In genomic region chr12:120466560-120467315, GRCh38 we compare ENCODE assay signal across 6 cellular contexts. TPM values are rescaled to one million over a fixed set of nuclear protein-coding genes. Genes with fewer than 3 reads are reported as not detected.
DNase-seq lines count a peak whose midpoint lies in the region; ATAC-seq and TF ChIP-seq lines count a peak whose summit lies in the region.

No MANE protein-coding gene starts in this region.

- H3K14ac ChIP-seq in trophoblast cell (ENCODE audit: low read length), result no peak overlapping the region

- H2AK5ac ChIP-seq in trophoblast cell (ENCODE audit: low read length), result no peak overlapping the region

- no peak overlapping the region for H4K91ac ChIP-seq in trophoblast cell (ENCODE audit: low read depth, low read length)

- no peak overlapping the region for H4K12ac ChIP-seq in trophoblast cell (ENCODE audit: low read depth, low read length)

- in situ Hi-C loops in brain microvascular endothelial cell (cut with HindIII; ENCODE audit: low pct_ligation_motif_present, low sequenced_read_pairs), result no loop called here

- H3K18ac ChIP-seq in trophoblast cell (ENCODE audit: low read length), result no peak overlapping the region

- peak; percentile 65; the same call in 1 of the 2 replicates for TF ChIP-seq CTCF in GM12875 (IDR thresholded peaks at IDR 0.05; ENCODE audit: borderline replicate concordance, insufficient read depth, low read depth, low read length)
- TF ChIP-seq CTCF in OCI-LY3 (IDR thresholded peaks at IDR 0.05; ENCODE audit: low read depth, low read length), result peak; percentile 49
- TF ChIP-seq CTCF in brain microvascular endothelial cell (IDR thresholded peaks at IDR 0.05; ENCODE audit: low read depth, low read length, missing control alignments), result peak; percentile 77

- H3K9ac ChIP-seq in OCI-LY3 (ENCODE audit: low read length), result no peak overlapping the region
- no peak overlapping the region for H3K9ac ChIP-seq in trophoblast cell (ENCODE audit: low read length)

- H3K4me3 ChIP-seq in GM12875 (ENCODE audit: low read depth, low read length) (no peak overlapping the region), OCI-LY3 (ENCODE audit: low read length) (no peak overlapping the region), brain microvascular endothelial cell (ENCODE audit: low read depth, low read length) (no peak overlapping the region), trophoblast cell (ENCODE audit: low read depth, low read length) (no peak overlapping the region)

- no peak for ATAC-seq in HG03520 (IDR thresholded peaks at IDR 0.05; ENCODE audit: unreplicated experiment)

- H2AFZ ChIP-seq in OCI-LY3 (ENCODE audit: low read depth, low read length) (no peak overlapping the region), trophoblast cell (ENCODE audit: insufficient read depth, low read length, poor library complexity) (no peak overlapping the region)

- H4K20me1 ChIP-seq in OCI-LY3 (ENCODE audit: insufficient read depth, low read length), result peaks cover 45% of the 10 kb centered on the region

- H4K8ac ChIP-seq in trophoblast cell (ENCODE audit: low read depth, low read length), result no peak overlapping the region

- H3K4me2 ChIP-seq in OCI-LY3 (ENCODE audit: low read length) (no peak overlapping the region), trophoblast cell (ENCODE audit: low read length) (no peak overlapping the region)

- no peaks in the 10 kb centered on the region for H3K27me3 ChIP-seq in OCI-LY3 (ENCODE audit: low read depth, low read length)
- H3K27me3 ChIP-seq in brain microvascular endothelial cell (replicated peaks), result no peaks in the 10 kb centered on the region
- no peaks in the 10 kb centered on the region for H3K27me3 ChIP-seq in trophoblast cell (ENCODE audit: insufficient read depth, low read length)

- H3K36me3 ChIP-seq in OCI-LY3 (replicated peaks; ENCODE audit: low read depth, low read length), result peaks cover 51% of the 10 kb centered on the region
- peaks cover 53% of the 10 kb centered on the region for H3K36me3 ChIP-seq in brain microvascular endothelial cell (replicated peaks)
- peaks cover 24 to 40% of the 10 kb centered on the region in 2 experiments for H3K36me3 ChIP-seq in trophoblast cell (ENCODE audit: control insufficient read depth in 1 of 2, insufficient read depth in 2 of 2, low read length in 2 of 2)

- no peak overlapping the region for H2BK5ac ChIP-seq in trophoblast cell (ENCODE audit: low read depth, low read length, poor library complexity)

- H2BK12ac ChIP-seq in trophoblast cell (ENCODE audit: low read length), result no peak overlapping the region

- no CpG with 5 or more reads among the region's 8 CpGs for WGBS in trophoblast cell (ENCODE audit: extremely low coverage, insufficient coverage, insufficient read length)

- H3K4ac ChIP-seq in trophoblast cell (ENCODE audit: low read depth, low read length), result peak overlapping the region; percentile 64

- H3K9me3 ChIP-seq in OCI-LY3 (ENCODE audit: insufficient read depth, low read length) (no peaks in the 10 kb centered on the region), trophoblast cell (ENCODE audit: insufficient read depth, low read depth, low read length) (no peaks in the 10 kb centered on the region)

- peaks cover 8% of the 10 kb centered on the region; the same call in 1 of the 2 replicates for H3K4me1 ChIP-seq in OCI-LY3 (ENCODE audit: low read length)
- H3K4me1 ChIP-seq in trophoblast cell (ENCODE audit: control insufficient read depth in 1 of 2, insufficient read depth in 2 of 2, low read length in 2 of 2), result peaks cover 4 to 8% of the 10 kb centered on the region in 2 experiments

- no peak overlapping the region for H2BK120ac ChIP-seq in trophoblast cell (ENCODE audit: insufficient read depth, low read length, poor library complexity)

- no peak overlapping the region for H3K27ac ChIP-seq in OCI-LY3 (ENCODE audit: low read length)
- no peak overlapping the region for H3K27ac ChIP-seq in brain microvascular endothelial cell
- no peak overlapping the region for H3K27ac ChIP-seq in trophoblast cell (ENCODE audit: low read depth, low read length)

- DNase-seq in brain microvascular endothelial cell (peak; percentile 39), trophoblast cell (peak; percentile 43 to 73), germinal center (ENCODE audit: low spot score) (no peak)

- H3K79me2 ChIP-seq in OCI-LY3 (ENCODE audit: low read length), result peaks cover 80% of the 10 kb centered on the region
- peaks cover 20% of the 10 kb centered on the region for H3K79me2 ChIP-seq in trophoblast cell (ENCODE audit: control insufficient read depth, insufficient read depth, low read length, poor library complexity)

- H3K23ac ChIP-seq in trophoblast cell (ENCODE audit: low read length), result no peak overlapping the region

- peaks cover 11% of the 10 kb centered on the region for H3K79me1 ChIP-seq in trophoblast cell (ENCODE audit: low read length)

RNA-seq across cellular contexts. Expression of gene SRSF9, which starts 2.8 kb away (rescaled TPM):
- polyA plus RNA-seq in trophoblast cell (2013), result 217 and 221 TPM in 2 replicates

RNA-seq across cellular contexts. Expression of gene GATC, which starts 20.5 kb away (rescaled TPM):
- 18.2 and 18.5 TPM in 2 replicates for polyA plus RNA-seq in trophoblast cell (2013)

RNA-seq across cellular contexts. Expression of gene TRIAP1, which starts 20.6 kb away (rescaled TPM):
- 63.0 and 63.9 TPM in 2 replicates for polyA plus RNA-seq in trophoblast cell (2013)

RNA-seq across cellular contexts. Expression of gene COX6A1, which starts 28.8 kb away (rescaled TPM):
- 832 and 878 TPM in 2 replicates for polyA plus RNA-seq in trophoblast cell (2013)

RNA-seq across cellular contexts. Expression of gene DYNLL1, which starts 29.2 kb away (rescaled TPM):
- polyA plus RNA-seq in trophoblast cell (2013), result 658 and 709 TPM in 2 replicates
